21 cellular contexts compared by ENCODE assay signal in the genomic region with DNA sequence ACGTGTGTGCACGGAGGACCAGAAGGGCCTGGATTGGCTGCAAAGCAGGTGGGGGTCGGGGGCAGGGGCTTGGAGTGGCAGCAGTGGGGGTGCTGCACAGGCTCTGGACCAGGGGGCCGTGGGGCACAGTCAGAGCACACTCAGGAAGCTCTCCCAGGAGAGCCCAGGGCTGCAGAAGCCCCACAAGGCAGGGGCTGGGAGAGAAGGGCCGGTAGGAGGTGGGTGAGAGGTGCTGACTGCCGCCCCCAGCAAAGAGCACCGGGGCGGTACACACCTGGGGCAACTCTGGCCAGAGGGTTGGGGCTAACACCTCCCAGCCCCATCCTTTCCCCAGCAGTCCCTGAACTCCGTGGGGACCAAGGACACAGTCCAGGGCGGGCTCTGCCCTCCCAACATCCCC. TPM values are rescaled to one million over a fixed set of nuclear protein-coding genes. Genes with fewer than 3 reads are reported as not detected.
DNase-seq lines count a peak whose midpoint lies in the region; ATAC-seq, FAIRE-seq and TF ChIP-seq lines count a peak whose summit lies in the region.
"Had no signal": no experiment of that assay in that cellular context is flagged by ENCODE, and none has a peak within 500 bp of the region (broad histone marks: within the 10 kb centered on the region; RNA-seq: fewer than 3 reads in every experiment).

No MANE protein-coding gene starts in this region.

- TF ChIP-seq EP300 in neural cell (conservative IDR thresholded peaks at IDR 0.05; ENCODE audit: poor library complexity, severe bottlenecking): no peak

- H3K36me3 ChIP-seq in neural cell (ENCODE audit: insufficient read depth, low read length): no peaks in the 10 kb centered on the region
- H3K36me3 ChIP-seq: BLaER1, HAP-1 had no signal

- ATAC-seq in left ventricle myocardium superior: no peak
- ATAC-seq: CD8-positive, alpha-beta T cell had no signal

- no peaks in the 10 kb centered on the region for H3K27me3 ChIP-seq in neural cell (ENCODE audit: insufficient read depth, low read depth, low read length)

- H3K4me1 Mint-ChIP-seq in chondrocyte (ENCODE audit: low read depth): no peaks in the 10 kb centered on the region
- H3K4me1 Mint-ChIP-seq: B cell; CD4-positive, CD25-positive, alpha-beta regulatory T cell had no signal

- H3K4me2 ChIP-seq in neural cell (ENCODE audit: low read length): no peak overlapping the region
- H3K4me2 ChIP-seq: BLaER1 had no signal

- H3K9ac ChIP-seq in neural cell (ENCODE audit: low read length): peak overlapping the region; percentile 74
- H3K9ac ChIP-seq: BLaER1 had no signal

- H3F3A ChIP-seq in neural cell (ENCODE audit: insufficient read depth, low read length, poor library complexity, severe bottlenecking): no peaks in the 10 kb centered on the region

- H4K20me1 ChIP-seq in neural cell (ENCODE audit: insufficient read depth): no peaks in the 10 kb centered on the region

- H3K9me3 Mint-ChIP-seq in chondrocyte (ENCODE audit: low read depth): no peaks in the 10 kb centered on the region
- H3K9me3 Mint-ChIP-seq: CD4-positive, CD25-positive, alpha-beta regulatory T cell; CD8-positive, alpha-beta T cell had no signal

- H3K27ac Mint-ChIP-seq in chondrocyte (ENCODE audit: unreplicated experiment): no peak overlapping the region
- H3K27ac Mint-ChIP-seq: B cell; CD8-positive, alpha-beta T cell had no signal

- no peaks in the 10 kb centered on the region for H3K9me3 ChIP-seq in neural cell (ENCODE audit: low read length)
- H3K9me3 ChIP-seq: BLaER1, Caco-2, HAP-1 had no signal

- TF ChIP-seq CTCF in neural cell (IDR thresholded peaks at IDR 0.05; ENCODE audit: poor library complexity, severe bottlenecking) (no peak), chondrocyte (IDR thresholded peaks at IDR 0.05) (no peak)

- intact Hi-C loops in left ventricle myocardium superior (cut with micrococcal nuclease) (no loop called here), cardiac septum (cut with DNase I) (no loop called here)

- no peaks in the 10 kb centered on the region for H3K9me2 ChIP-seq in neural cell (ENCODE audit: insufficient read depth, low read length)

- FAIRE-seq in HTR-8/SVneo (lab: Jason Lieb, UNC): no peak
- FAIRE-seq: A204.1, G401.6, GM12892, H54 had no signal

- H3K79me2 ChIP-seq in neural cell (replicated peaks; ENCODE audit: insufficient read depth, low read length): no peaks in the 10 kb centered on the region

- no peak overlapping the region for H3K4me3 Mint-ChIP-seq in chondrocyte (ENCODE audit: unreplicated experiment)
- H3K4me3 Mint-ChIP-seq: B cell; CD4-positive, CD25-positive, alpha-beta regulatory T cell; CD8-positive, alpha-beta T cell had no signal

- peaks cover 44% of the 10 kb centered on the region for H3K27me3 Mint-ChIP-seq in chondrocyte (ENCODE audit: low read depth)

- TF ChIP-seq RAD21 in neural cell (conservative IDR thresholded peaks at IDR 0.05): no peak

- no peak overlapping the region for H3K4me3 ChIP-seq in neural cell (ENCODE audit: low read length)
- H3K4me3 ChIP-seq: BLaER1, HAP-1 had no signal

- DNase-seq in left ventricle myocardium superior (peak; percentile 14), cardiac septum (ENCODE audit: low spot score) (no peak), chondrocyte (ENCODE audit: low spot score) (no peak), HTR-8/SVneo (ENCODE audit: insufficient read length, low spot score) (no peak)
- DNase-seq: Caco-2; CD4-positive, CD25-positive, alpha-beta regulatory T cell; CD8-positive, alpha-beta T cell; DMS153; DND-41; GOT3 had no signal

- H2AFZ ChIP-seq in neural cell (ENCODE audit: low read depth, low read length): no peak overlapping the region

- no peaks in the 10 kb centered on the region for H3K36me3 Mint-ChIP-seq in chondrocyte (ENCODE audit: low read depth)
- H3K36me3 Mint-ChIP-seq: CD4-positive, CD25-positive, alpha-beta regulatory T cell; CD8-positive, alpha-beta T cell had no signal

- H3K27ac ChIP-seq in neural cell (ENCODE audit: low read length) (peak overlapping the region; percentile 96), temporal lobe (ENCODE audit: low read depth, low read length) (peak overlapping the region; percentile 89)
- H3K27ac ChIP-seq: 22Rv1, BLaER1, C4-2B had no signal

TF ChIP-seq in neural cell, 6 proteins besides CTCF, POLR2A, EP300 and RAD21:
- TF ChIP-seq POLR2AphosphoS5 (IDR thresholded peaks at IDR 0.05) (no peak), SMC3 (conservative IDR thresholded peaks at IDR 0.05; ENCODE audit: poor library complexity) (no peak), MXI1 (conservative IDR thresholded peaks at IDR 0.05; ENCODE audit: poor library complexity, severe bottlenecking) (no peak), EZH2 (IDR thresholded peaks at IDR 0.05; ENCODE audit: borderline replicate concordance, insufficient read depth, low read length, poor library complexity, severe bottlenecking) (no peak), TAF1 (IDR thresholded peaks at IDR 0.05; ENCODE audit: low read depth) (no peak)
- TF ChIP-seq, protein P1, sequence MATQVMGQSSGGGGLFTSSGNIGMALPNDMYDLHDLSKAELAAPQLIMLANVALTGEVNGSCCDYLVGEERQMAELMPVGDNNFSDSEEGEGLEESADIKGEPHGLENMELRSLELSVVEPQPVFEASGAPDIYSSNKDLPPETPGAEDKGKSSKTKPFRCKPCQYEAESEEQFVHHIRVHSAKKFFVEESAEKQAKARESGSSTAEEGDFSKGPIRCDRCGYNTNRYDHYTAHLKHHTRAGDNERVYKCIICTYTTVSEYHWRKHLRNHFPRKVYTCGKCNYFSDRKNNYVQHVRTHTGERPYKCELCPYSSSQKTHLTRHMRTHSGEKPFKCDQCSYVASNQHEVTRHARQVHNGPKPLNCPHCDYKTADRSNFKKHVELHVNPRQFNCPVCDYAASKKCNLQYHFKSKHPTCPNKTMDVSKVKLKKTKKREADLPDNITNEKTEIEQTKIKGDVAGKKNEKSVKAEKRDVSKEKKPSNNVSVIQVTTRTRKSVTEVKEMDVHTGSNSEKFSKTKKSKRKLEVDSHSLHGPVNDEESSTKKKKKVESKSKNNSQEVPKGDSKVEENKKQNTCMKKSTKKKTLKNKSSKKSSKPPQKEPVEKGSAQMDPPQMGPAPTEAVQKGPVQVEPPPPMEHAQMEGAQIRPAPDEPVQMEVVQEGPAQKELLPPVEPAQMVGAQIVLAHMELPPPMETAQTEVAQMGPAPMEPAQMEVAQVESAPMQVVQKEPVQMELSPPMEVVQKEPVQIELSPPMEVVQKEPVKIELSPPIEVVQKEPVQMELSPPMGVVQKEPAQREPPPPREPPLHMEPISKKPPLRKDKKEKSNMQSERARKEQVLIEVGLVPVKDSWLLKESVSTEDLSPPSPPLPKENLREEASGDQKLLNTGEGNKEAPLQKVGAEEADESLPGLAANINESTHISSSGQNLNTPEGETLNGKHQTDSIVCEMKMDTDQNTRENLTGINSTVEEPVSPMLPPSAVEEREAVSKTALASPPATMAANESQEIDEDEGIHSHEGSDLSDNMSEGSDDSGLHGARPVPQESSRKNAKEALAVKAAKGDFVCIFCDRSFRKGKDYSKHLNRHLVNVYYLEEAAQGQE (IDR thresholded peaks at IDR 0.05; ENCODE audit: borderline replicate concordance): no peak

RNA-seq across cellular contexts. Expression of a gene that starts 13.9 kb away (rescaled TPM):
- total RNA-seq in left ventricle myocardium superior (0.12 TPM), cardiac septum (0.81 TPM), temporal lobe (35.2 TPM), chondrocyte (0.23 to 1.0 TPM (median 0.42 TPM) in 3 replicates)
- 22.0 and 33.7 TPM in 2 replicates for polyA plus RNA-seq in neural cell
- 31.7 and 33.1 TPM in 2 replicates for polyA minus RNA-seq in neural cell
- total RNA-seq: CD4-positive, CD25-positive, alpha-beta regulatory T cell had no signal
- polyA plus RNA-seq: CD4-positive, CD25-positive, alpha-beta regulatory T cell had no signal

RNA-seq across cellular contexts. Expression of a gene that starts 33.2 kb away (rescaled TPM):
- total RNA-seq in left ventricle myocardium superior: 248 TPM
- 205 TPM for total RNA-seq in cardiac septum
- polyA plus RNA-seq in neural cell: 275 and 294 TPM in 2 replicates
- polyA minus RNA-seq in neural cell: 180 and 190 TPM in 2 replicates
- total RNA-seq in temporal lobe: 313 TPM
- total RNA-seq in chondrocyte: 208 to 243 TPM (median 220 TPM) in 3 replicates

RNA-seq across cellular contexts. Expression of a gene that starts 39.7 kb away (rescaled TPM):
- total RNA-seq in left ventricle myocardium superior: 82.3 TPM
- total RNA-seq in cardiac septum: 91.0 TPM
- polyA plus RNA-seq in neural cell: 1.7 and 3.5 TPM in 2 replicates
- polyA minus RNA-seq in neural cell: 1.9 TPM in 2 replicates
- 6.1 TPM for total RNA-seq in temporal lobe
- 15.6 to 19.9 TPM (median 17.9 TPM) in 3 replicates for total RNA-seq in chondrocyte

Comparison
In these comparisons a context has a peak if more than half of its experiments do, and no peak if none do; other contexts are left out.
1. RNA of a gene that starts 13.9 kb away (total RNA-seq): 35.2 TPM in temporal lobe (single experiment); 0.81 TPM in cardiac septum (single experiment), 0.23 to 1.0 TPM in chondrocyte and 0.12 TPM in left ventricle myocardium superior (single experiment); every median in the first group is over 10 times any median in the second.